Comparison of ENCODE assay signal across 8 cellular contexts in genomic region chr2:121974919-121975654, GRCh38.
DNase-seq lines count a peak whose midpoint lies in the region; ATAC-seq lines count a peak whose summit lies in the region.

No MANE protein-coding gene starts in this region.

- no peak overlapping the region for H3K27ac ChIP-seq in rectal smooth muscle tissue (ENCODE audit: low read depth, low read length)

- no peaks in the 10 kb centered on the region for H3K4me1 ChIP-seq in rectal smooth muscle tissue (ENCODE audit: control insufficient read depth, insufficient read depth, low read length)

- H3K4me3 ChIP-seq in rectal smooth muscle tissue (ENCODE audit: low read length) = peak overlapping the region; percentile 66

- no peak overlapping the region for H3K9ac ChIP-seq in rectal smooth muscle tissue (ENCODE audit: low read length)

- DNase-seq in NK-92 treated with Interleukin-12 subunit alpha and Interleukin-12 subunit beta, amount 100 ng/mL, for 24 hours (lab: John Stamatoyannopoulos, UW) = peak; percentile 9
- DNase-seq in NK-92 (lab: John Stamatoyannopoulos, UW; ENCODE audit: unreplicated experiment) (no peak), MV-4-11 (lab: John Stamatoyannopoulos, UW) (peak; percentile 63), SK-MEL-5 (ENCODE audit: low read depth, low spot score) (peak; percentile 94), amniotic stem cell (lab: John Stamatoyannopoulos, UW) (peak; percentile 48), left ventricle myocardium superior (peak; percentile 38)

- intact Hi-C loops in left ventricle myocardium superior (cut with micrococcal nuclease) = no loop called here

- in situ Hi-C loops in SK-MEL-5 (cut with HindIII; ENCODE audit: low pct_unique_long_range_greater_than_20kb, low sequenced_read_pairs) = no loop called here

- no peaks in the 10 kb centered on the region for H3K36me3 ChIP-seq in rectal smooth muscle tissue (ENCODE audit: control insufficient read depth, insufficient read depth, low read length)

- ATAC-seq in HG02623 (IDR thresholded peaks at IDR 0.05; ENCODE audit: unreplicated experiment) (peak; percentile 96), left ventricle myocardium superior (peak; percentile 94)

- no peaks in the 10 kb centered on the region for H3K27me3 ChIP-seq in rectal smooth muscle tissue (ENCODE audit: control insufficient read depth, insufficient read depth, low read length)
